In the genomic region with DNA sequence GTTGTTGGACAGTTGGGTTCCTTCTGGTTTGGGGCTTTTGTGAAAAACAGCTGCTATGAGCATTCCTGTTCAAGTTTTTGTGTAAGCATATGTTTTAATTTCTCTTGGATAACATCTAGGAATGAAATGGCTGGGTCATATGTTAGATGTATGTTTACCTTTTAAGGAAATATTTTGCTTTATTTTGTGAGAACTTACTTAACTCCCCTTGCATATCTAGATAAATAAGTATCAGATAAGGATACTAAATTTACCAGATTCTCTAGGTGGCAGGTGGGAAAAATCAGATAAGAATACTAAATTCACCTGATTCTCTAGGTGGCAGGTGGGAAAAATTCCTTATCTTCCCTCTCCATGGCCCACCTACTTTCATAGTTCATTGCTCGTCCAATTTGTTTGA, we compare ENCODE assay signal across 10 cellular contexts. TPM values are rescaled to one million over a fixed set of nuclear protein-coding genes. Genes with fewer than 3 reads are reported as not detected.
A peak's percentile ranks its signal among the peaks of the same experiment; 100 is the strongest.
DNase-seq lines count a peak whose midpoint lies in the region; ATAC-seq and TF ChIP-seq lines count a peak whose summit lies in the region.
"Had no signal": no experiment of that assay in that cellular context is flagged by ENCODE, and none has a peak within 500 bp of the region (broad histone marks: within the 10 kb centered on the region; RNA-seq: fewer than 3 reads in every experiment).

No MANE protein-coding gene starts in this region.

- H3K27me3 Mint-ChIP-seq in activated T-cell treated with anti-CD3 and anti-CD28 coated beads, Interleukin-2, amount 50 U/mL, for 4 hours (ENCODE audit: low read depth) = peaks cover 7% of the 10 kb centered on the region
- peaks cover 11% of the 10 kb centered on the region for H3K27me3 Mint-ChIP-seq in activated CD8-positive, alpha-beta T cell treated with anti-CD3 and anti-CD28 coated beads, Interleukin-2, amount 10 ng/mL, durations not matched to agents 7 days and 5 days (ENCODE audit: low read depth)

- H3K4me3 ChIP-seq in left lung (no peak overlapping the region), thoracic aorta (peak overlapping the region; percentile 74)

- H3K36me3 Mint-ChIP-seq in activated T-cell treated with anti-CD3 and anti-CD28 coated beads, Interleukin-2, amount 50 U/mL, for 4 hours (ENCODE audit: insufficient read depth) = no peaks in the 10 kb centered on the region
- H3K36me3 Mint-ChIP-seq in activated CD8-positive, alpha-beta T cell treated with anti-CD3 and anti-CD28 coated beads, Interleukin-2, amount 10 ng/mL, durations not matched to agents 7 days and 5 days (ENCODE audit: low read depth) = no peaks in the 10 kb centered on the region

- no peaks in the 10 kb centered on the region for H3K36me3 ChIP-seq in left lung
- H3K36me3 ChIP-seq in thoracic aorta = no peaks in the 10 kb centered on the region
- H3K36me3 ChIP-seq: uterus had no signal

- no peak overlapping the region for H3K27ac Mint-ChIP-seq in activated CD8-positive, alpha-beta T cell treated with anti-CD3 and anti-CD28 coated beads, Interleukin-2, amount 10 ng/mL, durations not matched to agents 7 days and 5 days

- peak overlapping the region; percentile 95 for H3K4me3 Mint-ChIP-seq in activated T-cell treated with anti-CD3 and anti-CD28 coated beads, Interleukin-2, amount 50 U/mL, for 4 hours
- peak overlapping the region; percentile 92 for H3K4me3 Mint-ChIP-seq in activated CD8-positive, alpha-beta T cell treated with anti-CD3 and anti-CD28 coated beads, Interleukin-2, amount 10 ng/mL, durations not matched to agents 7 days and 5 days

- TF ChIP-seq CTCF in left lung (IDR thresholded peaks at IDR 0.05) (no peak), thoracic aorta (IDR thresholded peaks at IDR 0.05) (no peak)

- POLR2A ChIA-PET in activated CD8-positive, alpha-beta T cell treated with anti-CD3 and anti-CD28 coated beads, Interleukin-2, amount 10 ng/mL, durations not matched to agents 7 days and 5 days (lab: Charles Lee) = no interaction called here

- peak overlapping the region; percentile 81 to 89 for H3K27ac ChIP-seq in left lung
- H3K27ac ChIP-seq in thoracic aorta = no peak overlapping the region

- no peak for DNase-seq in activated T-cell treated with anti-CD3 and anti-CD28 coated beads, Interleukin-2, amount 50 U/mL, for 4 hours
- DNase-seq in activated T-cell treated with anti-CD3 and anti-CD28 coated beads for 4 hours (no peak), left lung (no peak), thoracic aorta (ENCODE audit: low spot score) (no peak), NCI-H510A (lab: John Stamatoyannopoulos, UW) (no peak)
- no peak for DNase-seq in activated CD8-positive, alpha-beta T cell treated with anti-CD3 and anti-CD28 coated beads, Interleukin-2, amount 10 ng/mL, durations not matched to agents 7 days and 5 days
- DNase-seq in central memory CD4-positive, alpha-beta T cell = no peak
- DNase-seq: SHP77 treated with DMSO at 0.1 percent for 48 hours, uterus had no signal

- intact Hi-C loops in left lung (cut with DNase I) = no loop called here

- CTCF ChIA-PET in activated CD8-positive, alpha-beta T cell treated with anti-CD3 and anti-CD28 coated beads, Interleukin-2, amount 10 ng/mL, durations not matched to agents 7 days and 5 days (lab: Charles Lee) = no interaction called here

- no peaks in the 10 kb centered on the region for H3K9me3 ChIP-seq in left lung
- H3K9me3 ChIP-seq in thoracic aorta = no peaks in the 10 kb centered on the region
- H3K9me3 ChIP-seq: uterus had no signal

- ATAC-seq in activated T-cell treated with anti-CD3 and anti-CD28 coated beads, Interleukin-2, amount 50 U/mL, for 4 hours = no peak
- no peak for ATAC-seq in activated CD8-positive, alpha-beta T cell treated with anti-CD3 and anti-CD28 coated beads, Interleukin-2, amount 10 ng/mL, durations not matched to agents 7 days and 5 days
- ATAC-seq in left lung (no peak), thoracic aorta (ENCODE audit: insufficient number of reproducible peaks, low FRiP score, low read depth) (no peak), HG03139 (IDR thresholded peaks at IDR 0.05; ENCODE audit: unreplicated experiment) (no peak)

- H3K27me3 ChIP-seq in left lung (no peaks in the 10 kb centered on the region), thoracic aorta (replicated peaks; ENCODE audit: insufficient read depth) (no peaks in the 10 kb centered on the region)
- H3K27me3 ChIP-seq: uterus had no signal

- peaks cover 12% of the 10 kb centered on the region for H3K4me1 Mint-ChIP-seq in activated T-cell treated with anti-CD3 and anti-CD28 coated beads, Interleukin-2, amount 50 U/mL, for 4 hours (ENCODE audit: low read depth)
- peaks cover 18% of the 10 kb centered on the region for H3K4me1 Mint-ChIP-seq in activated CD8-positive, alpha-beta T cell treated with anti-CD3 and anti-CD28 coated beads, Interleukin-2, amount 10 ng/mL, durations not matched to agents 7 days and 5 days (ENCODE audit: low read depth)

- peaks cover 0 to 27% of the 10 kb centered on the region in 2 donors for H3K4me1 ChIP-seq in left lung
- peaks cover 0 to 7% of the 10 kb centered on the region in 2 donors for H3K4me1 ChIP-seq in thoracic aorta (ENCODE audit: control insufficient read depth in 1 of 2, low read depth in 2 of 2)
- H3K4me1 ChIP-seq: uterus had no signal

- no peaks in the 10 kb centered on the region for H3K9me3 Mint-ChIP-seq in activated T-cell treated with anti-CD3 and anti-CD28 coated beads, Interleukin-2, amount 50 U/mL, for 4 hours
- no peaks in the 10 kb centered on the region for H3K9me3 Mint-ChIP-seq in activated CD8-positive, alpha-beta T cell treated with anti-CD3 and anti-CD28 coated beads, Interleukin-2, amount 10 ng/mL, durations not matched to agents 7 days and 5 days (ENCODE audit: insufficient read depth)

RNA-seq across cellular contexts. Expression of a gene that starts 1.1 kb away (rescaled TPM):
- total RNA-seq in activated T-cell treated with anti-CD3 and anti-CD28 coated beads, Interleukin-2, amount 50 U/mL, for 4 hours = 1 to 10 TPM; 3.8 to 6.9 (median 4.6) TPM
- 1 to 10 TPM; 2.3 to 3.2 TPM for total RNA-seq in activated CD8-positive, alpha-beta T cell treated with anti-CD3 and anti-CD28 coated beads, Interleukin-2, amount 10 ng/mL, durations not matched to agents 7 days and 5 days
- total RNA-seq in left lung = 10 to 100 TPM; 24.1 to 40.4 TPM
- 1 to 10 TPM in 1 of 2 donors, under 1 TPM in 1; 0.54 to 1.4 TPM for total RNA-seq in thoracic aorta

RNA-seq across cellular contexts. Expression of a gene that starts 16.6 kb away (rescaled TPM):
- 10 to 100 TPM; 25.5 to 27.9 (median 25.7) TPM for total RNA-seq in activated T-cell treated with anti-CD3 and anti-CD28 coated beads, Interleukin-2, amount 50 U/mL, for 4 hours
- total RNA-seq in activated CD8-positive, alpha-beta T cell treated with anti-CD3 and anti-CD28 coated beads, Interleukin-2, amount 10 ng/mL, durations not matched to agents 7 days and 5 days = 10 to 100 TPM; 33.6 to 35.8 TPM
- 10 to 100 TPM; 19.5 to 28.7 TPM for total RNA-seq in left lung
- 10 to 100 TPM; 21.3 to 41.6 TPM for total RNA-seq in thoracic aorta

Comparison
In these comparisons a context has a peak if more than half of its experiments do, and no peak if none do; other contexts are left out.
1. H3K27ac ChIP-seq: peak in left lung (2 of 2); none in thoracic aorta (0 of 2).